27 cellular contexts compared by ENCODE assay signal in genomic region chr9:77432053-77432452, GRCh38.
"Had no signal": no experiment of that assay in that cellular context is flagged by ENCODE, and none has a peak within 500 bp of the region (broad histone marks: within the 10 kb centered on the region; RNA-seq: fewer than 3 reads in every experiment).

No MANE protein-coding gene starts in this region.

- FAIRE-seq: colon, endometrium, endothelial cell of umbilical vein, frontal cortex had no signal

- DNase-seq: colonic mucosa; cortex of kidney; dermis blood vessel endothelial cell; effector CD4-positive, alpha-beta T cell; effector CD8-positive, alpha-beta T cell; effector memory CD4-positive, alpha-beta T cell; effector memory CD8-positive, alpha-beta T cell; endodermal cell; erythroblast; esophagus squamous epithelium; foreskin fibroblast; foreskin keratinocyte; foreskin melanocyte; gastrocnemius medialis; glutamatergic neuron; heart left ventricle; heart right ventricle had no signal

- H3K4me3 ChIP-seq: colonic mucosa, coronary artery, esophagus squamous epithelium, gastrocnemius medialis, gastroesophageal sphincter, heart left ventricle, heart right ventricle had no signal

- H3K27ac ChIP-seq: colonic mucosa, coronary artery, epithelial cell of prostate, esophagus squamous epithelium, foreskin keratinocyte, gastrocnemius medialis, gastroesophageal sphincter, heart left ventricle, heart right ventricle had no signal

- H3K4me3 Mint-ChIP-seq: dendritic cell treated with granulocyte-macrophage colony-stimulating factor and Interleukin-4, amounts not matched to agents 40 ng/mL and 50 ng/mL, for 4 days; effector memory CD8-positive, alpha-beta T cell; endodermal cell had no signal

- H3K27me3 ChIP-seq: colonic mucosa, dorsolateral prefrontal cortex, esophagus squamous epithelium, foreskin keratinocyte, gastrocnemius medialis, gastroesophageal sphincter, heart left ventricle had no signal

- ATAC-seq: effector memory CD8-positive, alpha-beta T cell; esophagus mucosa; foreskin keratinocyte; gastrocnemius medialis; gastroesophageal sphincter; heart left ventricle; heart right ventricle had no signal

- H3K27ac Mint-ChIP-seq: dendritic cell treated with granulocyte-macrophage colony-stimulating factor and Interleukin-4, amounts not matched to agents 40 ng/mL and 50 ng/mL, for 4 days; effector memory CD8-positive, alpha-beta T cell; endodermal cell had no signal

- H3K9me3 ChIP-seq: colonic mucosa, esophagus squamous epithelium, gastrocnemius medialis, gastroesophageal sphincter, heart left ventricle, heart right ventricle had no signal

- H3K4me1 ChIP-seq: colonic mucosa, esophagus squamous epithelium, foreskin keratinocyte, gastrocnemius medialis, gastroesophageal sphincter had no signal

- H3K36me3 ChIP-seq: colonic mucosa, esophagus squamous epithelium, gastrocnemius medialis, gastroesophageal sphincter, heart left ventricle, heart right ventricle had no signal

- H3K9me3 Mint-ChIP-seq: dendritic cell treated with granulocyte-macrophage colony-stimulating factor and Interleukin-4, amounts not matched to agents 40 ng/mL and 50 ng/mL, for 4 days; effector memory CD8-positive, alpha-beta T cell; endodermal cell had no signal

- H3K27me3 Mint-ChIP-seq: dendritic cell treated with granulocyte-macrophage colony-stimulating factor and Interleukin-4, amounts not matched to agents 40 ng/mL and 50 ng/mL, for 4 days had no signal
